Comparison of ENCODE assay signal across 8 cellular contexts in genomic region chr19:18636969-18637629, GRCh38. TPM values are rescaled to one million over a fixed set of nuclear protein-coding genes. Genes with fewer than 3 reads are reported as not detected.
DNase-seq lines count a peak whose midpoint lies in the region; ATAC-seq and TF ChIP-seq lines count a peak whose summit lies in the region.

Gene KLHL26 (plus strand): TSS chr19:18637028. CDS start chr19:18637055, 27 bp downstream.

- no peaks in the 10 kb centered on the region for H3K36me3 ChIP-seq in Peyer's patch
- no peaks in the 10 kb centered on the region for H3K36me3 ChIP-seq in esophagus (ENCODE audit: control insufficient read depth in 2 of 2, insufficient read depth in 2 of 2, low read length in 1 of 2)

- H3K4me3 ChIP-seq in GM12864 (ENCODE audit: low read depth, low read length) (peak within 1 kb of the TSS; percentile 85), Peyer's patch (peak within 1 kb of the TSS; percentile 62 to 79 (median 72)), esophagus (ENCODE audit: low read depth in 1 of 2, low read length in 2 of 2) (peak within 1 kb of the TSS; percentile 63 to 66)

- H3K4me1 Mint-ChIP-seq in progenitor cell of endocrine pancreas (ENCODE audit: low read depth) = peaks cover 7% of the 10 kb centered on the region

- TF ChIP-seq CTCF in GM12864 (IDR thresholded peaks at IDR 0.05; ENCODE audit: low read depth, low read length, missing control alignments) (no peak), Peyer's patch (IDR thresholded peaks at IDR 0.05) (no peak), progenitor cell of endocrine pancreas (IDR thresholded peaks at IDR 0.05; ENCODE audit: unreplicated experiment) (no peak)

- H3K36me3 Mint-ChIP-seq in progenitor cell of endocrine pancreas (ENCODE audit: insufficient read depth) = no peaks in the 10 kb centered on the region

- DNase-seq in GM12864 (ENCODE audit: low read depth) (no peak), Peyer's patch (no peak), progenitor cell of endocrine pancreas (ENCODE audit: low spot score, unreplicated experiment) (no peak), NCI-H748 treated with DMSO at 0.1 percent for 48 hours (lab: John Stamatoyannopoulos, UW) (no peak), anterior cingulate cortex (lab: John Stamatoyannopoulos, UW) (no peak)

- H3K4me3 Mint-ChIP-seq in progenitor cell of endocrine pancreas (ENCODE audit: low read depth) = peak within 1 kb of the TSS; percentile 81

- peak within 1 kb of the TSS; percentile 89 for H3K27ac Mint-ChIP-seq in progenitor cell of endocrine pancreas

- TF ChIP-seq POLR2A in Peyer's patch (IDR thresholded peaks at IDR 0.05) = peak; percentile 40 to 44

- H3K9me3 ChIP-seq in Peyer's patch (no peaks in the 10 kb centered on the region), esophagus (ENCODE audit: control insufficient read depth in 2 of 2, insufficient read depth in 1 of 2, low read depth in 1 of 2, low read length in 1 of 2) (no peaks in the 10 kb centered on the region)

- peaks cover 11% of the 10 kb centered on the region for H3K27me3 Mint-ChIP-seq in progenitor cell of endocrine pancreas

- no peaks in the 10 kb centered on the region for H3K9me3 Mint-ChIP-seq in progenitor cell of endocrine pancreas (ENCODE audit: low read depth)

- WGBS in esophagus, 2 donors = 6% methylated on average over 46 to 47 of the region's 47 CpGs

- peaks cover 0 to 30% (median 9%) of the 10 kb centered on the region in 4 donors for H3K4me1 ChIP-seq in Peyer's patch
- H3K4me1 ChIP-seq in esophagus (ENCODE audit: control insufficient read depth in 2 of 2, insufficient read depth in 2 of 2, low read length in 1 of 2) = peaks cover 0 to 17% of the 10 kb centered on the region in 2 donors

- H3K27ac ChIP-seq in Peyer's patch (peak within 1 kb of the TSS; percentile 78 to 86 (median 82)), esophagus (ENCODE audit: low read depth in 2 of 2, low read length in 1 of 2) (peak within 1 kb of the TSS; percentile 63 to 81)

- H3K27me3 ChIP-seq in Peyer's patch = no peaks in the 10 kb centered on the region
- no peaks in the 10 kb centered on the region for H3K27me3 ChIP-seq in esophagus (ENCODE audit: control insufficient read depth in 1 of 2, insufficient read depth in 2 of 2, low read length in 2 of 2)

- no peak for ATAC-seq in HG02798 (IDR thresholded peaks at IDR 0.05; ENCODE audit: poor library complexity, unreplicated experiment)
- ATAC-seq in GM21423 (IDR thresholded peaks at IDR 0.05; ENCODE audit: unreplicated experiment) = no peak

RNA-seq across cellular contexts. Expression of gene KLHL26, which starts in this region (rescaled TPM):
- total RNA-seq in Peyer's patch = 10 to 100 TPM in 2 of 4 donors, 1 to 10 TPM in 2; 9.9 to 16.0 (median 10.9) TPM
- 1 to 10 TPM; 1.8 to 2.0 TPM for polyA plus RNA-seq in esophagus
- total RNA-seq in progenitor cell of endocrine pancreas = 11.6 and 12.3 TPM in 2 replicates
